27 cellular contexts compared by ENCODE assay signal in the genomic region with DNA sequence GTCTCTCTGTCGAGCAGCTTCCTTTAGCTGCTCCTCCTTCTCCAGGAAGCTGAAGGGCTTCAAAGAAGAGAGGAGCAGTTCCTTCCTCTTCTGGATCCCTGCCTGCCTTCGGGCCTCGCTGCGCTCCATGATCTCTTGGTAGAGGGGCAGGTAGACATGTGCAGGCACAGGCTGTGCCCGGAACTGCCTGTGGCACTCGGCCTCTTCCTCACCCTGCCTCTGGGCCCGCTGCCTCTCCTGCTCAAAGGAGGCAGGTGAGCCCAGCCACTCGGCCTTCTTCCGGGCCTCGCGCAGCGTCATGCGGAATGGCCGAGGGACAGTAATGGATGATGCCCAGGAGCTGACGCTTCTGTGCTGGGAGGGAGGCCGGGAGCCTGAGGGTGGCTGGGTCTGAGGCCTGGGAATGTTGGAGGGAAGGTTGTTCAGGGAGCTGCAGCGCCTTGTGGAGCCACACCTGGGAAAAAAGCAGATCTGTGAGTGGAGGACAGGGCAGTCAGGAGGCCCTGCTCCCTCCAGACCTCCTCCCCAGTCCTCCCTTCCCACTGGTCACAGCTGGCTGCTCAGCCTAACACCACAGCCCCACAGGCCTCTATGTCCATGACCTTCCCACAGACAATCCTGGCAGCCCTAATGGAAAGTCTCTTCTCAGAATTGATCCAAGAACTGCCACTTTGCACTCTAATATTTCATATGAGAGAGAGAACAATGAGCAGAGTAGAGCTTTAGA. TPM values are rescaled to one million over a fixed set of nuclear protein-coding genes. Genes with fewer than 3 reads are reported as not detected.
DNase-seq lines count a peak whose midpoint lies in the region; ATAC-seq and TF ChIP-seq lines count a peak whose summit lies in the region.
"Had no signal": no experiment of that assay in that cellular context is flagged by ENCODE, and none has a peak within 500 bp of the region (broad histone marks: within the 10 kb centered on the region; RNA-seq: fewer than 3 reads in every experiment).

No MANE protein-coding gene starts in this region.

- peak overlapping the region in 9 of 11 experiments; percentile 28 to 91 (median 80); a peak in 17 of 22 replicates for H3K4me2 ChIP-seq in BLaER1 treated with 17β-estradiol and CSF1 and Interleukin-3, amounts not matched to agents 10 nM and 100 nM
- H3K4me2 ChIP-seq: PC-9 had no signal

- H3K9ac ChIP-seq in BLaER1 treated with 17β-estradiol and CSF1 and Interleukin-3, amounts not matched to agents 10 nM and 100 nM = peak overlapping the region in 2 of 11 experiments; percentile 18 to 35; a peak in 2 of 22 replicates

- peaks cover 85% of the 10 kb centered on the region for H3K27me3 Mint-ChIP-seq in progenitor cell of endocrine pancreas
- H3K27me3 Mint-ChIP-seq: activated CD8-positive, alpha-beta memory T cell treated with anti-CD3 and anti-CD28 coated beads, Interleukin-2, amount 10 ng/mL, durations not matched to agents 7 days and 5 days; naive B cell had no signal

- H3K4me3 Mint-ChIP-seq in progenitor cell of endocrine pancreas (ENCODE audit: low read depth) = no peak overlapping the region
- H3K4me3 Mint-ChIP-seq: activated CD8-positive, alpha-beta memory T cell treated with anti-CD3 and anti-CD28 coated beads, Interleukin-2, amount 10 ng/mL, durations not matched to agents 7 days and 5 days; activated T-cell treated with anti-CD3 and anti-CD28 coated beads, Interleukin-2, amount 50 U/mL, for 72 hours; H9; naive B cell; T-helper 1 cell treated with Interleukin-12 subunit alpha and Interleukin-12 subunit beta and Interleukin-4 antibody, amounts not matched to agents 30 μg/mL and 1 μg/mL, for 36 hours had no signal

- H3K27ac ChIP-seq in BLaER1 treated with 17β-estradiol and CSF1 and Interleukin-3, amounts not matched to agents 10 nM and 100 nM = peak overlapping the region in 9 of 11 experiments; percentile 28 to 76 (median 64); a peak in 14 of 22 replicates
- peak overlapping the region; percentile 11; the same call in 1 of the 2 replicates for H3K27ac ChIP-seq in RWPE1
- H3K27ac ChIP-seq: gastroesophageal sphincter, PC-9, uterus had no signal

- H3K27ac Mint-ChIP-seq in progenitor cell of endocrine pancreas = peak overlapping the region; percentile 52
- H3K27ac Mint-ChIP-seq: activated CD8-positive, alpha-beta memory T cell treated with anti-CD3 and anti-CD28 coated beads, Interleukin-2, amount 10 ng/mL, durations not matched to agents 7 days and 5 days; activated T-cell treated with anti-CD3 and anti-CD28 coated beads, Interleukin-2, amount 50 U/mL, for 72 hours; H9; naive B cell; T-helper 1 cell treated with Interleukin-12 subunit alpha and Interleukin-12 subunit beta and Interleukin-4 antibody, amounts not matched to agents 30 μg/mL and 1 μg/mL, for 36 hours had no signal

- H4K20me1 ChIP-seq in BLaER1 treated with 17β-estradiol and CSF1 and Interleukin-3, amounts not matched to agents 10 nM and 100 nM = no peaks in the 10 kb centered on the region

- no peak overlapping the region for H3K4me3 ChIP-seq in BLaER1 treated with 17β-estradiol and CSF1 and Interleukin-3, amounts not matched to agents 10 nM and 100 nM
- no peak overlapping the region for H3K4me3 ChIP-seq in MG63
- H3K4me3 ChIP-seq: gastroesophageal sphincter, PC-9, uterus had no signal

- H3K36me3 ChIP-seq in BLaER1 treated with 17β-estradiol and CSF1 and Interleukin-3, amounts not matched to agents 10 nM and 100 nM = no peaks in the 10 kb centered on the region; a peak in 3 of 22 replicates
- no peaks in the 10 kb centered on the region for H3K36me3 ChIP-seq in MG63
- H3K36me3 ChIP-seq: uterus had no signal

- peaks cover 2% of the 10 kb centered on the region for H3K4me1 Mint-ChIP-seq in progenitor cell of endocrine pancreas (ENCODE audit: low read depth)
- H3K4me1 Mint-ChIP-seq: H9 had no signal

- no peak for TF ChIP-seq CTCF in RWPE1 (conservative IDR thresholded peaks at IDR 0.05; ENCODE audit: low read depth)
- TF ChIP-seq CTCF in progenitor cell of endocrine pancreas (IDR thresholded peaks at IDR 0.05; ENCODE audit: unreplicated experiment) = no peak
- TF ChIP-seq CTCF in GM10266 (IDR thresholded peaks at IDR 0.05; ENCODE audit: control insufficient read depth, insufficient read depth, low read depth, missing control alignments) = no peak

- DNase-seq in RWPE1 (ENCODE audit: low spot score) (no peak), left colon (peak; percentile 34 to 35), progenitor cell of endocrine pancreas (ENCODE audit: low spot score, unreplicated experiment) (no peak), MG63 (no peak), GM10266 (ENCODE audit: extremely low spot score) (no peak), NCI-H187 (lab: John Stamatoyannopoulos, UW) (no peak)
- DNase-seq in activated naive CD4-positive, alpha-beta T cell (lab: John Stamatoyannopoulos, UW) = no peak
- DNase-seq: activated CD4-positive, alpha-beta T cell treated with anti-CD3 and anti-CD28 coated beads, Interleukin-2, amount 50 U/mL, for 4 hours; activated CD8-positive, alpha-beta memory T cell treated with anti-CD3 and anti-CD28 coated beads, Interleukin-2, amount 10 ng/mL, durations not matched to agents 7 days and 5 days; activated T-cell treated with anti-CD3 and anti-CD28 coated beads, Interleukin-2, amount 50 U/mL, for 72 hours; cerebellar nuclear complex; H9; Karpas-422; MV-4-11; naive B cell; NCI-H146; NCI-H2107; NCI-H345; PC-9; Right ventricle myocardium superior; stimulated activated naive CD4-positive, alpha-beta T cell treated with Interleukin-2 at 50 U/mL for 16 hours; uterus had no signal

- peaks cover 17% of the 10 kb centered on the region for H3K36me3 Mint-ChIP-seq in progenitor cell of endocrine pancreas (ENCODE audit: insufficient read depth)
- H3K36me3 Mint-ChIP-seq: activated CD8-positive, alpha-beta memory T cell treated with anti-CD3 and anti-CD28 coated beads, Interleukin-2, amount 10 ng/mL, durations not matched to agents 7 days and 5 days had no signal

- no peaks in the 10 kb centered on the region for H3K27me3 ChIP-seq in BLaER1 treated with 17β-estradiol and CSF1 and Interleukin-3, amounts not matched to agents 10 nM and 100 nM
- no peaks in the 10 kb centered on the region for H3K27me3 ChIP-seq in MG63
- H3K27me3 ChIP-seq: gastroesophageal sphincter, uterus had no signal

- H3K4me1 ChIP-seq in BLaER1 treated with 17β-estradiol and CSF1 and Interleukin-3, amounts not matched to agents 10 nM and 100 nM = peaks cover 20 to 65% (median 41%) of the 10 kb centered on the region in 10 experiments
- H3K4me1 ChIP-seq: uterus had no signal

- intact Hi-C loops in left colon (cut with DNase I, micrococcal nuclease) = no loop called here

- POLR2A ChIA-PET in RWPE1 (lab: Yijun Ruan, JAX; ENCODE audit: low non-redundant PET) = no interaction called here

- no peaks in the 10 kb centered on the region for H3K9me3 ChIP-seq in BLaER1 treated with 17β-estradiol and CSF1 and Interleukin-3, amounts not matched to agents 10 nM and 100 nM (replicated peaks in 1 of 11)
- no peaks in the 10 kb centered on the region for H3K9me3 ChIP-seq in MG63
- H3K9me3 ChIP-seq: gastroesophageal sphincter, uterus had no signal

- ATAC-seq in left colon = peak; percentile 58
- ATAC-seq: activated CD4-positive, CD25-positive, alpha-beta regulatory T cell treated with anti-CD3 and anti-CD28 coated beads, Interleukin-2, amount 50 U/mL, for 24 hours; activated CD8-positive, alpha-beta memory T cell treated with anti-CD3 and anti-CD28 coated beads, Interleukin-2, amount 10 ng/mL, durations not matched to agents 7 days and 5 days; activated T-cell treated with anti-CD3 and anti-CD28 coated beads, Interleukin-2, amount 50 U/mL, for 72 hours; gastroesophageal sphincter; SK-N-SH treated with all-trans-retinoic acid at 6 μM for 48 hours had no signal

- CTCF ChIA-PET in RWPE1 (lab: Yijun Ruan, JAX) = no interaction called here

- no peaks in the 10 kb centered on the region for H3K9me3 Mint-ChIP-seq in progenitor cell of endocrine pancreas (ENCODE audit: low read depth)
- H3K9me3 Mint-ChIP-seq: activated T-cell treated with anti-CD3 and anti-CD28 coated beads, Interleukin-2, amount 50 U/mL, for 72 hours; H9; naive B cell; T-helper 1 cell treated with Interleukin-12 subunit alpha and Interleukin-12 subunit beta and Interleukin-4 antibody, amounts not matched to agents 30 μg/mL and 1 μg/mL, for 36 hours had no signal

RNA-seq across cellular contexts. Expression of a gene that starts 5.3 kb away (rescaled TPM):
- total RNA-seq in left colon (1 to 10 TPM; 4.6 to 5.9 TPM), progenitor cell of endocrine pancreas (3.4 and 3.7 TPM in 2 replicates)
- 1.6 and 4.5 TPM in 2 replicates for total RNA-seq in MG63 (2014; rRNA removed; shearing (Covaris generic); ENCODE audit: low replicate concordance)

RNA-seq across cellular contexts. Expression of a gene that starts 5.5 kb away (rescaled TPM):
- total RNA-seq in left colon = 10 to 100 TPM; 18.5 to 21.5 TPM
- total RNA-seq in progenitor cell of endocrine pancreas = 20.8 and 22.9 TPM in 2 replicates
- total RNA-seq in MG63 (2014; rRNA removed; shearing (Covaris generic); ENCODE audit: low replicate concordance) = 63.1 and 68.3 TPM in 2 replicates

RNA-seq across cellular contexts. Expression of a gene that starts 57.9 kb away (rescaled TPM):
- total RNA-seq in left colon (10 to 100 TPM; 40.1 to 40.2 TPM), progenitor cell of endocrine pancreas (49.9 and 53.3 TPM in 2 replicates)
- 50.9 and 68.0 TPM in 2 replicates for total RNA-seq in MG63 (2014; rRNA removed; shearing (Covaris generic); ENCODE audit: low replicate concordance)

Comparison
In these comparisons a context has a peak if more than half of its experiments do, and no peak if none do; other contexts are left out.
1. DNase-seq: peak in left colon (2 of 2); none in RWPE1 (single experiment), progenitor cell of endocrine pancreas (single experiment), MG63 (single experiment), activated naive CD4-positive, alpha-beta T cell (0 of 4), GM10266 (single experiment) and NCI-H187 (0 of 2).